ENCODE assay signal across 14 cellular contexts in the genomic region with DNA sequence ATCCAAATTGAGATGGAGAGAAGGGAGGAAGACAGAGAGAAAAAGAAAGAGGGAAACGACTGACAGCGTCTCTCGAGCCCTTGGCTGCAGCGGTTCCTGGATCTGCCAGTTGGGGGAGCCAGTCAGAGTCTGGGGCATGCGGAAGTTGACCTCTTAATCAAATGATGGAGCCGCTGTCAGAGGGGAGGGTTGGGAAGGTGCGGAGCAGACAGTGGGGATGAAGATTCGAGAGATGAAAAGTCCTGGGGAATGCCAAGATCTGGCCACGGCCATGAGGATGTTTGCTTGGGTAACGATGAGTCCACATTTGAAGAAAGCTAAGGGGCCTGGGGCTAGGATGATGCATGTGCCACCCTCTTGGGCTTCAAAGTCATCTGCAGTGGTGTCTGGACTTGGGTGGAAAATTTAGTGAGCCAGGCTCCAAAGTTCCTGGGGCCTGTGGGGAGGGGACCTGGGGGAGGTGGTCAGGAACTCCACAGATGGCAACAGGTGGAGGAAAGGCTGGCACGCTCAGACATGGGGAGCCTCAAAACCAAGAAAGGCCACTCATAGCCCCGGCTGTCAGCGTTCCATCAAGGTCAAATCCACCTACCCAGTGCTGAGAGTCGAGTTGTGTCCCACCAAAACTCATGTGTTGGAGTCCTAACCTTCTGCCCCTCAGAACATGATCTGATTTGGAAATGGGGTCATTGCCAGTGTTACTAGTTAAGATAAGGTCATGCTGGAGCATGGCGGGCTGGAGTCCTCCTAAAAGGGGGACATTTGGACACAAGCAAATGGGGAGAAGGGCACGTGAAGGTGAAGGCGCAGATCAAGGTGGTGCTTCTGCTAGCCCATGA.
A peak's percentile ranks its signal among the peaks of the same experiment; 100 is the strongest.
DNase-seq lines count a peak whose midpoint lies in the region; ATAC-seq, FAIRE-seq and TF ChIP-seq lines count a peak whose summit lies in the region.
"Had no signal": no experiment of that assay in that cellular context is flagged by ENCODE, and none has a peak within 500 bp of the region (broad histone marks: within the 10 kb centered on the region; RNA-seq: fewer than 3 reads in every experiment).

No MANE protein-coding gene starts in this region.

- ATAC-seq in K562 (peak; percentile 73), HG03039 (IDR thresholded peaks at IDR 0.05; ENCODE audit: unreplicated experiment) (no peak)
- ATAC-seq: stimulated activated effector memory CD8-positive, alpha-beta T cell treated with anti-CD3 and anti-CD28 coated beads, Interleukin-12 subunit alpha, Interleukin-12 subunit beta, amount 100 ng/mL, for 72 hours had no signal

- H3K4me3 ChIP-seq in K562 (no peak overlapping the region), uterus (no peak overlapping the region)
- H3K4me3 ChIP-seq: SJSA1 had no signal

- intact Hi-C loops in K562 (cut with micrococcal nuclease) = no loop called here
- intact Hi-C loops in uterus (cut with DNase I; ENCODE audit: low total_unique reads) = no loop called here

- peak overlapping the region; percentile 17; the same call in 1 of the 2 replicates for H3K4me2 ChIP-seq in K562 (ENCODE audit: insufficient read depth, low read length)

- CTCF ChIA-PET in K562 (lab: Yijun Ruan, JAX; ENCODE audit: low intra/inter-chr PET ratio) = interaction anchor here (0.7 kb wide), 1 partner anchor 61 kb away, joined by 4 read pairs; no protein-coding TSS in a partner anchor

- H3K9me3 ChIP-seq in K562 (replicated peaks; ENCODE audit: control insufficient read depth, insufficient read depth, low read depth, low read length) (no peaks in the 10 kb centered on the region), uterus (no peaks in the 10 kb centered on the region)
- H3K9me3 ChIP-seq: SJSA1 had no signal

- POLR2A ChIA-PET in K562 (lab: Yijun Ruan, JAX) = interaction anchor here (0.6 to 0.7 kb wide), 2 partner anchors 10 to 88 kb away, joined by 3 read pairs; no protein-coding TSS in a partner anchor

- H3K27me3 ChIP-seq in K562 (ENCODE audit: control insufficient read depth in 2 of 2, insufficient read depth in 2 of 2, low read length in 2 of 2) = peaks cover 0 to 61% of the 10 kb centered on the region in 2 experiments; a peak in 3 of 5 replicates
- H3K27me3 ChIP-seq in uterus = no peaks in the 10 kb centered on the region

- no peak overlapping the region; a peak in 1 of 4 replicates for H3K9ac ChIP-seq in K562 (ENCODE audit: insufficient read depth in 1 of 2, low read depth in 2 of 2, low read length in 2 of 2)

- H3K4me1 ChIP-seq in K562 (replicated peaks in 1 of 2; ENCODE audit: control insufficient read depth in 2 of 2, insufficient read depth in 2 of 2, low read length in 2 of 2) (no peaks in the 10 kb centered on the region; a peak in 1 of 5 replicates), uterus (no peaks in the 10 kb centered on the region)

- H3K9me1 ChIP-seq in K562 (ENCODE audit: control insufficient read depth, insufficient read depth, low read length) = no peaks in the 10 kb centered on the region

- 15% methylated on average over 13 of the region's 17 CpGs for WGBS in K562 (ENCODE audit: insufficient coverage, low coverage, missing lambda C conversion rate)

- H2AFZ ChIP-seq in K562 (ENCODE audit: low read depth, low read length) = no peak overlapping the region

- no peak for FAIRE-seq in K562 (lab: Jason Lieb, UNC)
- FAIRE-seq: GM19239 had no signal

- in situ Hi-C loops in K562 (cut with MboI) = no loop called here

- H3K36me3 ChIP-seq in K562 (ENCODE audit: control insufficient read depth, insufficient read depth, low read length) (no peaks in the 10 kb centered on the region), uterus (no peaks in the 10 kb centered on the region)
- H3K36me3 ChIP-seq: SJSA1 had no signal

- no TSS peak for BruUV-seq in K562 (replicated peaks; lab: Mats Ljungman, UMichigan)

- no peaks in the 10 kb centered on the region for H3K79me2 ChIP-seq in K562 (ENCODE audit: control insufficient read depth, insufficient read depth, low read length)

- no peaks in the 10 kb centered on the region for H4K20me1 ChIP-seq in K562 (replicated peaks; ENCODE audit: control insufficient read depth, insufficient read depth, low read length)

- no peak for TF ChIP-seq RAD21 in K562 (CRISPR knock-in tag; conservative IDR thresholded peaks at IDR 0.05 in 1 of 2, IDR thresholded peaks at IDR 0.05 in 1 of 2)

- no peak for TF ChIP-seq EP300 in K562 (IDR thresholded peaks at IDR 0.05; ENCODE audit: low read length)

- TF ChIP-seq POLR2A in K562 (conservative IDR thresholded peaks at IDR 0.05) (no peak), uterus (IDR thresholded peaks at IDR 0.05) (no peak)

- H3K27ac ChIP-seq in K562 (ENCODE audit: extremely low read depth, low read depth, low read length) (no peak overlapping the region), uterus (no peak overlapping the region)
- H3K27ac ChIP-seq: SJSA1 had no signal

- peak; percentile 25 for DNase-seq in activated effector memory CD4-positive, alpha-beta T cell treated with anti-CD3 and anti-CD28 coated beads, Interleukin-2, amount 50 U/mL, for 16 hours
- DNase-seq in activated effector memory CD4-positive, alpha-beta T cell treated with Interleukin-2 at 50 U/mL for 16 hours = no peak
- DNase-seq in K562 (ENCODE audit: extremely low read depth in 1 of 4, low spot score in 3 of 4) = peak in 3 of 4 experiments; percentile 11 to 27 (median 17)
- peak; percentile 73 for DNase-seq in mesenteric fat pad (ENCODE audit: low spot score)
- peak; percentile 5 to 7 for DNase-seq in uterus
- no peak for DNase-seq in SIG-M5 treated with dmso at 0.1 percent for 504 hours (lab: John Stamatoyannopoulos, UW; ENCODE audit: unreplicated experiment)
- no peak for DNase-seq in UCSD-AML1 (lab: John Stamatoyannopoulos, UW; ENCODE audit: unreplicated experiment)
- DNase-seq: cerebellar nuclear complex; GDM1; stimulated activated CD4-positive, alpha-beta T cell treated with anti-CD3 and anti-CD28 coated beads, Interleukin-4, amount 100 ng/mL, for 4 hours had no signal

- TF ChIP-seq CTCF in K562 (IDR thresholded peaks at IDR 0.05 in 2 of 3, conservative IDR thresholded peaks at IDR 0.05 in 1 of 3; ENCODE audit: insufficient read depth in 2 of 3, low read depth in 1 of 3, low read length in 3 of 3) (peak; percentile 25 to 45 (median 42); a peak in 4 of 6 replicates), uterus (IDR thresholded peaks at IDR 0.05) (no peak)

TF ChIP-seq in K562, 482 proteins besides CTCF, POLR2A, EP300 and RAD21:
- TF ChIP-seq BRD9 (IDR thresholded peaks at IDR 0.05; ENCODE audit: low read depth, partially characterized antibody) = no peak
- TF ChIP-seq, protein P1, sequence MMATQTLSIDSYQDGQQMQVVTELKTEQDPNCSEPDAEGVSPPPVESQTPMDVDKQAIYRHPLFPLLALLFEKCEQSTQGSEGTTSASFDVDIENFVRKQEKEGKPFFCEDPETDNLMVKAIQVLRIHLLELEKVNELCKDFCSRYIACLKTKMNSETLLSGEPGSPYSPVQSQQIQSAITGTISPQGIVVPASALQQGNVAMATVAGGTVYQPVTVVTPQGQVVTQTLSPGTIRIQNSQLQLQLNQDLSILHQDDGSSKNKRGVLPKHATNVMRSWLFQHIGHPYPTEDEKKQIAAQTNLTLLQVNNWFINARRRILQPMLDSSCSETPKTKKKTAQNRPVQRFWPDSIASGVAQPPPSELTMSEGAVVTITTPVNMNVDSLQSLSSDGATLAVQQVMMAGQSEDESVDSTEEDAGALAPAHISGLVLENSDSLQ (IDR thresholded peaks at IDR 0.05) = peak; percentile 33

Comparison
In these comparisons a context has a peak if more than half of its experiments do, and no peak if none do; other contexts are left out.
1. DNase-seq: peak in activated effector memory CD4-positive, alpha-beta T cell treated with anti-CD3 and anti-CD28 coated beads, Interleukin-2, amount 50 U/mL, for 16 hours (single experiment), K562 (3 of 4), mesenteric fat pad (single experiment) and uterus (2 of 2); none in activated effector memory CD4-positive, alpha-beta T cell treated with Interleukin-2 at 50 U/mL for 16 hours (single experiment), SIG-M5 treated with dmso at 0.1 percent for 504 hours (single experiment) and UCSD-AML1 (single experiment).
2. CTCF ChIP-seq: peak in K562 (3 of 3); none in uterus (0 of 4).